In genomic region chr4:83219991-83220360, GRCh38 we compare ENCODE assay signal across 16 cellular contexts.
DNase-seq lines count a peak whose midpoint lies in the region; ATAC-seq and TF ChIP-seq lines count a peak whose summit lies in the region.
"Had no signal": no experiment of that assay in that cellular context is flagged by ENCODE, and none has a peak within 500 bp of the region (broad histone marks: within the 10 kb centered on the region; RNA-seq: fewer than 3 reads in every experiment).

No MANE protein-coding gene starts in this region.

- no peak for DNase-seq in activated CD4-positive, alpha-beta T cell treated with anti-CD3 and anti-CD28 coated beads, Interleukin-2, amount 10 ng/mL, durations not matched to agents 7 days and 5 days
- DNase-seq in activated CD4-positive, alpha-beta T cell treated with anti-CD3 and anti-CD28 coated beads for 4 hours: no peak
- DNase-seq in OCI-LY7 (ENCODE audit: low spot score): no peak
- no peak for DNase-seq in mammary epithelial cell
- DNase-seq in natural killer cell treated with Interleukin-12 subunit alpha and Interleukin-12 subunit beta and Interleukin-15 and Interleukin-18, amount 100 ng/mL, for 72 hours (ENCODE audit: low spot score): no peak
- DNase-seq in NCI-H2107 treated with DMSO at 0.1 percent for 48 hours (lab: John Stamatoyannopoulos, UW; ENCODE audit: unreplicated experiment): no peak
- DNase-seq in posterior cingulate gyrus: no peak
- DNase-seq in NCI-H226: no peak
- DNase-seq: activated effector memory CD4-positive, alpha-beta T cell treated with Interleukin-2 at 50 U/mL for 16 hours; effector CD4-positive, alpha-beta T cell; gastrocnemius medialis; KBM-7; PC-9 had no signal

- in situ Hi-C loops in mammary epithelial cell (cut with MboI; ENCODE audit: low sequenced_read_pairs in 2 of 2): no loop called here

- peaks cover 92% of the 10 kb centered on the region for H3K4me1 ChIP-seq in OCI-LY7 (ENCODE audit: insufficient read depth, low read length, poor library complexity, severe bottlenecking)
- peaks cover 14% of the 10 kb centered on the region for H3K4me1 ChIP-seq in mammary epithelial cell (ENCODE audit: insufficient read depth, low read length)
- H3K4me1 ChIP-seq: A549, gastrocnemius medialis had no signal

- intact Hi-C loops in OCI-LY7 (cut with micrococcal nuclease; ENCODE audit: unreplicated experiment): no loop called here
- intact Hi-C loops in mammary epithelial cell (cut with micrococcal nuclease): loop anchor here (1.0 to 2.0 kb wide), 2 partner anchors 33 to 110 kb away; no protein-coding TSS in a partner anchor
- intact Hi-C loops in posterior cingulate gyrus (cut with DNase I): no loop called here

- H2AFZ ChIP-seq in OCI-LY7 (ENCODE audit: low read length) (no peak overlapping the region), mammary epithelial cell (ENCODE audit: low read depth, low read length) (peak overlapping the region; percentile 89)
- H2AFZ ChIP-seq: PC-9 had no signal

- CTCF ChIA-PET in activated CD4-positive, alpha-beta T cell treated with anti-CD3 and anti-CD28 coated beads, Interleukin-2, amount 10 ng/mL, durations not matched to agents 7 days and 5 days (lab: Charles Lee): no interaction called here
- CTCF ChIA-PET in OCI-LY7 (lab: Charles Lee; ENCODE audit: unreplicated experiment) (no interaction called here), mammary epithelial cell (lab: Charles Lee; ENCODE audit: low non-redundant PET) (no interaction called here)

- WGBS in mammary epithelial cell (ENCODE audit: low coverage, missing lambda C conversion rate): 97% methylated on average over 6 of the region's 6 CpGs

- H3K4me3 Mint-ChIP-seq in activated CD4-positive, alpha-beta T cell treated with anti-CD3 and anti-CD28 coated beads, Interleukin-2, amount 10 ng/mL, durations not matched to agents 7 days and 5 days: peak overlapping the region; percentile 73
- peak overlapping the region; percentile 74 for H3K4me3 Mint-ChIP-seq in natural killer cell treated with Interleukin-12 subunit alpha and Interleukin-12 subunit beta and Interleukin-15 and Interleukin-18, amount 100 ng/mL, for 72 hours

- H3K27me3 Mint-ChIP-seq in activated CD4-positive, alpha-beta T cell treated with anti-CD3 and anti-CD28 coated beads, Interleukin-2, amount 10 ng/mL, durations not matched to agents 7 days and 5 days: no peaks in the 10 kb centered on the region
- no peaks in the 10 kb centered on the region for H3K27me3 Mint-ChIP-seq in natural killer cell treated with Interleukin-12 subunit alpha and Interleukin-12 subunit beta and Interleukin-15 and Interleukin-18, amount 100 ng/mL, for 72 hours

- no peaks in the 10 kb centered on the region for H3K79me2 ChIP-seq in OCI-LY7 (ENCODE audit: insufficient read depth, low read depth, low read length)
- no peaks in the 10 kb centered on the region for H3K79me2 ChIP-seq in mammary epithelial cell (ENCODE audit: insufficient read depth, low read length)

- peaks cover 22% of the 10 kb centered on the region for H3K36me3 Mint-ChIP-seq in activated CD4-positive, alpha-beta T cell treated with anti-CD3 and anti-CD28 coated beads, Interleukin-2, amount 10 ng/mL, durations not matched to agents 7 days and 5 days (ENCODE audit: low read depth)
- no peaks in the 10 kb centered on the region for H3K36me3 Mint-ChIP-seq in natural killer cell treated with Interleukin-12 subunit alpha and Interleukin-12 subunit beta and Interleukin-15 and Interleukin-18, amount 100 ng/mL, for 72 hours

- peak overlapping the region; percentile 94 for H3K27ac Mint-ChIP-seq in activated CD4-positive, alpha-beta T cell treated with anti-CD3 and anti-CD28 coated beads, Interleukin-2, amount 10 ng/mL, durations not matched to agents 7 days and 5 days
- H3K27ac Mint-ChIP-seq in natural killer cell treated with Interleukin-12 subunit alpha and Interleukin-12 subunit beta and Interleukin-15 and Interleukin-18, amount 100 ng/mL, for 72 hours: peak overlapping the region; percentile 65 to 72

- H3K9me3 Mint-ChIP-seq in activated CD4-positive, alpha-beta T cell treated with anti-CD3 and anti-CD28 coated beads, Interleukin-2, amount 10 ng/mL, durations not matched to agents 7 days and 5 days: peaks cover 6% of the 10 kb centered on the region
- H3K9me3 Mint-ChIP-seq in natural killer cell treated with Interleukin-12 subunit alpha and Interleukin-12 subunit beta and Interleukin-15 and Interleukin-18, amount 100 ng/mL, for 72 hours: no peaks in the 10 kb centered on the region

- H3K36me3 ChIP-seq in OCI-LY7 (ENCODE audit: insufficient read depth, low read length) (peaks cover 2% of the 10 kb centered on the region; the same call in 1 of the 2 replicates), mammary epithelial cell (ENCODE audit: insufficient read depth, low read length) (no peaks in the 10 kb centered on the region)
- H3K36me3 ChIP-seq: gastrocnemius medialis, stomach had no signal

- no peak for ATAC-seq in natural killer cell treated with Interleukin-12 subunit alpha and Interleukin-12 subunit beta and Interleukin-15 and Interleukin-18, amount 100 ng/mL, for 72 hours
- ATAC-seq: A549, HCT116 had no signal

- H4K20me1 ChIP-seq in OCI-LY7 (ENCODE audit: insufficient read depth, low read length) (no peaks in the 10 kb centered on the region), mammary epithelial cell (ENCODE audit: insufficient read depth, low read length) (no peaks in the 10 kb centered on the region)

- BruUV-seq in OCI-LY7 (replicated peaks; lab: Mats Ljungman, UMichigan) (no TSS peak), mammary epithelial cell (replicated peaks; lab: Mats Ljungman, UMichigan) (no TSS peak)

- no peaks in the 10 kb centered on the region for H3K9me2 ChIP-seq in OCI-LY7 (ENCODE audit: insufficient read depth, low read length)

- H3K9me3 ChIP-seq in OCI-LY7 (ENCODE audit: low read length) (peaks cover 12% of the 10 kb centered on the region; the same call in 1 of the 2 replicates), mammary epithelial cell (replicated peaks; ENCODE audit: insufficient read depth, low read length) (no peaks in the 10 kb centered on the region)
- H3K9me3 ChIP-seq: A549, gastrocnemius medialis, stomach had no signal

- H3K27ac ChIP-seq in OCI-LY7 (ENCODE audit: low read depth, low read length, poor library complexity, severe bottlenecking): peak overlapping the region; percentile 76
- H3K27ac ChIP-seq in mammary epithelial cell (ENCODE audit: insufficient read depth, low read depth, low read length): no peak overlapping the region
- H3K27ac ChIP-seq: A549, gastrocnemius medialis, PC-9 had no signal

- H3K27me3 ChIP-seq in mammary epithelial cell (ENCODE audit: insufficient read depth, low read length): no peaks in the 10 kb centered on the region
- H3K27me3 ChIP-seq: gastrocnemius medialis, stomach had no signal

- H3K4me1 Mint-ChIP-seq in activated CD4-positive, alpha-beta T cell treated with anti-CD3 and anti-CD28 coated beads, Interleukin-2, amount 10 ng/mL, durations not matched to agents 7 days and 5 days: peaks cover 90% of the 10 kb centered on the region
- H3K4me1 Mint-ChIP-seq in natural killer cell treated with Interleukin-12 subunit alpha and Interleukin-12 subunit beta and Interleukin-15 and Interleukin-18, amount 100 ng/mL, for 72 hours (ENCODE audit: low read depth in 2 of 2): peaks cover 59 to 78% of the 10 kb centered on the region in 2 donors

- TF ChIP-seq CTCF in OCI-LY7 (conservative IDR thresholded peaks at IDR 0.05; ENCODE audit: low read length) (no peak), mammary epithelial cell (conservative IDR thresholded peaks at IDR 0.05 in 1 of 2, IDR thresholded peaks at IDR 0.05 in 1 of 2; ENCODE audit: extremely low read depth in 1 of 2, insufficient read depth in 1 of 2, low read depth in 1 of 2, low read length in 2 of 2) (no peak)

- POLR2A ChIA-PET in activated CD4-positive, alpha-beta T cell treated with anti-CD3 and anti-CD28 coated beads, Interleukin-2, amount 10 ng/mL, durations not matched to agents 7 days and 5 days (lab: Charles Lee): no interaction called here
- POLR2A ChIA-PET in OCI-LY7 (lab: Charles Lee): no interaction called here

- H3K4me2 ChIP-seq in OCI-LY7 (ENCODE audit: low read length): peak overlapping the region; percentile 79
- peak overlapping the region; percentile 88 for H3K4me2 ChIP-seq in mammary epithelial cell (ENCODE audit: insufficient read depth, low read depth, low read length)
- H3K4me2 ChIP-seq: A549, PC-9 had no signal

- peak overlapping the region; percentile 22 for H3K4me3 ChIP-seq in OCI-LY7 (ENCODE audit: low read depth, low read length, poor library complexity, severe bottlenecking)
- no peak overlapping the region for H3K4me3 ChIP-seq in mammary epithelial cell (replicated peaks in 1 of 3; ENCODE audit: insufficient read depth in 1 of 3, low read depth in 2 of 3, low read length in 3 of 3)
- H3K4me3 ChIP-seq: A549, gastrocnemius medialis, PC-9 had no signal

- no peak overlapping the region for H3K9ac ChIP-seq in mammary epithelial cell (ENCODE audit: insufficient read depth, low read length)

- dilution Hi-C loops in mammary epithelial cell (cut with HindIII; ENCODE audit: low sequenced_read_pairs): no loop called here
